Comparison of ENCODE assay signal across 1 cellular context in the genomic region with DNA sequence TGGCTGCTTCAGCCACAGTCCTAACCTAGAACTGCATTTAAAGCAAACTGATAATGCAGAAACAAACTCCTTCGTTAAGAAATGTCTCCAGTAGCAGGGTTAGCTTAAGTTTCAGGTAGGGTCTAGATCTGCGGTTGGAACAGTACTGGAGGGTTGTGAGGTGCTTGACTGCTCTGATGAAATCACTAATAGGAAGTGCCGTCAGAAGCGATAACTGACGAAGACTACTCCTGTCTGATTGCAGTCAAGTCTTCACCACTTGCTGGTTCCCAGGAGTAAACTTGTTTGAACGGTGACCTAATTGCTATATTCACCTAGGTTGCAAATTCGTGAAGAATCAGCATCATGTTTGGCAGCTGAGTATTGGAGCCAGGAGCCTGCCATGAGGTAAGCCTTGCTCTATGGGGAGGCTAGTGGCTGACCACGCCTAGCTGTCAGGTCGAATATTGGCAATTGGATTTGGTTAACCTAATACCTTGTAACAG.
TF ChIP-seq lines count a peak whose summit lies in the region.

No MANE protein-coding gene starts in this region.

TF ChIP-seq in K562, 482 proteins besides CTCF, POLR2A, EP300 and RAD21 (continued from another document):
- TF ChIP-seq CBX2 (IDR thresholded peaks at IDR 0.05; ENCODE audit: insufficient read depth, low read length, poor library complexity, severe bottlenecking), result no peak
- TF ChIP-seq ZNF589 (CRISPR knock-in tag; IDR thresholded peaks at IDR 0.05; ENCODE audit: low read depth), result no peak
- peak; percentile 40 for TF ChIP-seq PML (IDR thresholded peaks at IDR 0.05; ENCODE audit: low read length)
- TF ChIP-seq MYC (IDR thresholded peaks at IDR 0.05; ENCODE audit: low read depth, low read length), result 0 out of 2 replicates have a peak, but pooled peaks have one; percentile 14
- no peak for TF ChIP-seq MYC (CRISPR knock-in tag; IDR thresholded peaks at IDR 0.05; ENCODE audit: borderline replicate concordance, low read depth)
- no peak for TF ChIP-seq PPARD (CRISPR knock-in tag; IDR thresholded peaks at IDR 0.05)
